17 cellular contexts compared by ENCODE assay signal in genomic region chr14:56331815-56332214, GRCh38.
A peak's percentile ranks its signal among the peaks of the same experiment; 100 is the strongest.
DNase-seq lines count a peak whose midpoint lies in the region; ATAC-seq and TF ChIP-seq lines count a peak whose summit lies in the region.
"Had no signal": no experiment of that assay in that cellular context is flagged by ENCODE, and none has a peak within 500 bp of the region (broad histone marks: within the 10 kb centered on the region; RNA-seq: fewer than 3 reads in every experiment).

No MANE protein-coding gene starts in this region.

- H3K9me3 Mint-ChIP-seq in activated naive CD4-positive, alpha-beta T cell treated with anti-CD3 and anti-CD28 coated beads, Interleukin-2, amount 10 ng/mL, durations not matched to agents 7 days and 5 days = no peaks in the 10 kb centered on the region
- H3K9me3 Mint-ChIP-seq: activated B cell treated with CpG ODN at 0.5 μM for 24 hours; natural killer cell treated with Interleukin-12 subunit alpha and Interleukin-12 subunit beta and Interleukin-15 and Interleukin-18, amount 100 ng/mL, for 72 hours had no signal

- no peaks in the 10 kb centered on the region for H4K20me1 ChIP-seq in IMR-90 (ENCODE audit: insufficient read depth, low read length)

- no TSS peak for BruUV-seq in IMR-90 (replicated peaks; lab: Mats Ljungman, UMichigan)

- H3K27ac Mint-ChIP-seq in activated naive CD4-positive, alpha-beta T cell treated with anti-CD3 and anti-CD28 coated beads, Interleukin-2, amount 10 ng/mL, durations not matched to agents 7 days and 5 days = no peak overlapping the region
- H3K27ac Mint-ChIP-seq: activated B cell treated with CpG ODN at 0.5 μM for 24 hours; activated CD8-positive, alpha-beta T cell treated with anti-CD3 and anti-CD28 coated beads, Interleukin-2, amount 10 ng/mL, durations not matched to agents 7 days and 5 days; natural killer cell treated with Interleukin-12 subunit alpha and Interleukin-12 subunit beta and Interleukin-15 and Interleukin-18, amount 100 ng/mL, for 72 hours had no signal

- H3K14ac ChIP-seq in IMR-90 (replicated peaks; ENCODE audit: low read depth, low read length) = peak overlapping the region; percentile 61

- WGBS in IMR-90 (ENCODE audit: extremely low coverage in 2 of 2, insufficient read length in 1 of 2), 2 experiments = 80% methylated on average over 2 of the region's 4 CpGs; no CpG with 5 or more reads in 1 of the 2 experiments

- DNase-seq in DMS 273 treated with DMSO at 0.1 percent for 48 hours (lab: John Stamatoyannopoulos, UW) = peak; percentile 39
- DNase-seq in IMR-90 = peak; percentile 39
- DNase-seq in NCI-H524 treated with DMSO at 0.1 percent for 48 hours (lab: John Stamatoyannopoulos, UW) = peak; percentile 15
- DNase-seq in myocyte (ENCODE audit: low read depth) = peak; percentile 20
- no peak for DNase-seq in HuH-7 (ENCODE audit: low spot score)
- DNase-seq in activated naive CD4-positive, alpha-beta T cell treated with anti-CD3 and anti-CD28 coated beads, Interleukin-2, amount 10 ng/mL, durations not matched to agents 7 days and 5 days = no peak
- DNase-seq: activated B cell treated with CpG ODN at 0.5 μM for 24 hours; activated CD8-positive, alpha-beta T cell treated with anti-CD3 and anti-CD28 coated beads, Interleukin-2, amount 10 ng/mL, durations not matched to agents 7 days and 5 days; activated T-cell treated with anti-CD3 and anti-CD28 coated beads, Interleukin-2, amount 50 U/mL, for 48 hours; brain microvascular endothelial cell; foreskin melanocyte; NCI-H187 had no signal

- no peak for TF ChIP-seq RAD21 in IMR-90 (IDR thresholded peaks at IDR 0.05; ENCODE audit: low read length)

- no peak for ATAC-seq in IMR-90 (ENCODE audit: low read depth)
- ATAC-seq in GM19395 (IDR thresholded peaks at IDR 0.05; ENCODE audit: unreplicated experiment) = no peak
- ATAC-seq: activated CD8-positive, alpha-beta T cell treated with anti-CD3 and anti-CD28 coated beads, Interleukin-2, amount 10 ng/mL, durations not matched to agents 7 days and 5 days; natural killer cell treated with Interleukin-12 subunit alpha and Interleukin-12 subunit beta and Interleukin-15 and Interleukin-18, amount 100 ng/mL, for 72 hours; Right ventricle myocardium inferior had no signal

- peak overlapping the region; percentile 77 for H2BK20ac ChIP-seq in IMR-90 (ENCODE audit: low read depth, low read length)

- H2AK9ac ChIP-seq in IMR-90 (replicated peaks; ENCODE audit: low read depth, low read length, poor library complexity) = no peak overlapping the region

- peak overlapping the region; percentile 2; the same call in 1 of the 2 replicates for H3K18ac ChIP-seq in IMR-90 (ENCODE audit: low read depth, low read length)

- H2BK120ac ChIP-seq in IMR-90 (ENCODE audit: low read depth, low read length) = peak overlapping the region; percentile 80

- no peaks in the 10 kb centered on the region for H3K36me3 ChIP-seq in IMR-90 (ENCODE audit: control insufficient read depth, insufficient read depth, low read length)
- H3K36me3 ChIP-seq: brain microvascular endothelial cell, suprapubic skin had no signal

- peak overlapping the region; percentile 95; the same call in 2 of the 3 replicates for H2BK15ac ChIP-seq in IMR-90 (ENCODE audit: low read depth, low read length)

- POLR2A ChIA-PET in IMR-90 (lab: Charles Lee; ENCODE audit: unreplicated experiment) = no interaction called here

- TF ChIP-seq POLR2A in IMR-90 (IDR thresholded peaks at IDR 0.05; ENCODE audit: low read depth, low read length) = no peak

- H3K23ac ChIP-seq in IMR-90 (ENCODE audit: low read depth, low read length) = no peak overlapping the region

- no peak overlapping the region for H3K4me3 ChIP-seq in IMR-90 (ENCODE audit: insufficient read depth, low read depth, low read length)
- H3K4me3 ChIP-seq: coronary artery, suprapubic skin had no signal

- CTCF ChIA-PET in IMR-90 (lab: Yijun Ruan, JAX) = interaction anchor here (0.9 kb wide), 1 partner anchor 8 kb away, joined by 3 read pairs; no protein-coding TSS in a partner anchor
- CTCF ChIA-PET in activated naive CD4-positive, alpha-beta T cell treated with anti-CD3 and anti-CD28 coated beads, Interleukin-2, amount 10 ng/mL, durations not matched to agents 7 days and 5 days (lab: Charles Lee) = no interaction called here

- H3K79me1 ChIP-seq in IMR-90 (ENCODE audit: low read depth in 1 of 2, low read length in 2 of 2) = no peaks in the 10 kb centered on the region

- H3K4me3 Mint-ChIP-seq in activated naive CD4-positive, alpha-beta T cell treated with anti-CD3 and anti-CD28 coated beads, Interleukin-2, amount 10 ng/mL, durations not matched to agents 7 days and 5 days = no peak overlapping the region
- H3K4me3 Mint-ChIP-seq: activated B cell treated with CpG ODN at 0.5 μM for 24 hours; activated CD8-positive, alpha-beta T cell treated with anti-CD3 and anti-CD28 coated beads, Interleukin-2, amount 10 ng/mL, durations not matched to agents 7 days and 5 days; natural killer cell treated with Interleukin-12 subunit alpha and Interleukin-12 subunit beta and Interleukin-15 and Interleukin-18, amount 100 ng/mL, for 72 hours had no signal

- H4K91ac ChIP-seq in IMR-90 (ENCODE audit: insufficient read depth, low read depth, low read length) = peak overlapping the region; percentile 74

- peaks cover 12% of the 10 kb centered on the region for H3K4me1 Mint-ChIP-seq in activated naive CD4-positive, alpha-beta T cell treated with anti-CD3 and anti-CD28 coated beads, Interleukin-2, amount 10 ng/mL, durations not matched to agents 7 days and 5 days
- H3K4me1 Mint-ChIP-seq: activated B cell treated with CpG ODN at 0.5 μM for 24 hours had no signal

- H3K4me1 ChIP-seq in IMR-90 (ENCODE audit: control insufficient read depth, insufficient read depth, low read length) = peaks cover 9% of the 10 kb centered on the region

- H2BK5ac ChIP-seq in IMR-90 (ENCODE audit: low read depth, low read length, poor library complexity, severe bottlenecking) = no peak overlapping the region

- no peaks in the 10 kb centered on the region for H3K27me3 Mint-ChIP-seq in activated naive CD4-positive, alpha-beta T cell treated with anti-CD3 and anti-CD28 coated beads, Interleukin-2, amount 10 ng/mL, durations not matched to agents 7 days and 5 days
- H3K27me3 Mint-ChIP-seq: activated B cell treated with CpG ODN at 0.5 μM for 24 hours; natural killer cell treated with Interleukin-12 subunit alpha and Interleukin-12 subunit beta and Interleukin-15 and Interleukin-18, amount 100 ng/mL, for 72 hours had no signal

- H3K4ac ChIP-seq in IMR-90 (ENCODE audit: low read depth, low read length) = peak overlapping the region; percentile 79

- intact Hi-C loops in IMR-90 (cut with micrococcal nuclease) = no loop called here

- no peaks in the 10 kb centered on the region for H3K9me3 ChIP-seq in IMR-90 (ENCODE audit: control insufficient read depth, insufficient read depth, low read length)
- H3K9me3 ChIP-seq: suprapubic skin had no signal

- dilution Hi-C loops in IMR-90 (cut with HindIII; ENCODE audit: low sequenced_read_pairs, unreplicated experiment) = no loop called here

- in situ Hi-C loops in IMR-90 (cut with MboI; ENCODE audit: low sequenced_read_pairs) = loop anchor here (25.0 kb wide), 1 partner anchor 895 kb away; the partner anchor contains the start of gene TBPL2

- peak overlapping the region; percentile 31 to 62; a peak in 2 of 4 replicates for H4K8ac ChIP-seq in IMR-90 (ENCODE audit: low read depth in 2 of 2, low read length in 2 of 2)

- H3K36me3 Mint-ChIP-seq in activated naive CD4-positive, alpha-beta T cell treated with anti-CD3 and anti-CD28 coated beads, Interleukin-2, amount 10 ng/mL, durations not matched to agents 7 days and 5 days = no peaks in the 10 kb centered on the region
- H3K36me3 Mint-ChIP-seq: natural killer cell treated with Interleukin-12 subunit alpha and Interleukin-12 subunit beta and Interleukin-15 and Interleukin-18, amount 100 ng/mL, for 72 hours had no signal

- no peaks in the 10 kb centered on the region for H3K27me3 ChIP-seq in IMR-90 (ENCODE audit: control insufficient read depth, insufficient read depth, low read length)
- H3K27me3 ChIP-seq: brain microvascular endothelial cell, suprapubic skin had no signal

- peak overlapping the region; percentile 58 for H2AFZ ChIP-seq in IMR-90 (replicated peaks; ENCODE audit: low read length, poor library complexity)

- H3K9me1 ChIP-seq in IMR-90 (ENCODE audit: insufficient read depth, low read length) = peaks cover 13% of the 10 kb centered on the region

- no peak overlapping the region for H3K4me2 ChIP-seq in IMR-90 (ENCODE audit: low read depth, low read length)

- peak overlapping the region; percentile 93 for H2AK5ac ChIP-seq in IMR-90 (ENCODE audit: low read depth, low read length)

- no peak overlapping the region for H3K56ac ChIP-seq in IMR-90 (ENCODE audit: extremely low read depth, insufficient read depth, low read length)

- no peak overlapping the region for H3K27ac ChIP-seq in IMR-90 (ENCODE audit: insufficient read depth, low read length)
- H3K27ac ChIP-seq: brain microvascular endothelial cell, coronary artery, suprapubic skin had no signal

- no peak for TF ChIP-seq CTCF in IMR-90 (conservative IDR thresholded peaks at IDR 0.05; ENCODE audit: low read depth, low read length)

- H4K5ac ChIP-seq in IMR-90 (ENCODE audit: low read depth, low read length) = no peak overlapping the region; the same call in 1 of the 2 replicates

- H3K9ac ChIP-seq in IMR-90 (ENCODE audit: low read depth, low read length) = no peak overlapping the region

TF ChIP-seq in IMR-90, 13 proteins besides CTCF, POLR2A, EP300 and RAD21:
- no peak for TF ChIP-seq USF2 (IDR thresholded peaks at IDR 0.05; ENCODE audit: low read depth, low read length)
- TF ChIP-seq MAZ (IDR thresholded peaks at IDR 0.05; ENCODE audit: borderline replicate concordance, low read depth, low read length) = no peak
- TF ChIP-seq FOS (IDR thresholded peaks at IDR 0.05; ENCODE audit: low read depth, low read length) = no peak

Comparison
In these comparisons a context has a peak if more than half of its experiments do, and no peak if none do; other contexts are left out.
1. DNase-seq: peak in DMS 273 treated with DMSO at 0.1 percent for 48 hours (single experiment), IMR-90 (single experiment), NCI-H524 treated with DMSO at 0.1 percent for 48 hours (single experiment) and myocyte (single experiment); none in HuH-7 (single experiment) and activated naive CD4-positive, alpha-beta T cell treated with anti-CD3 and anti-CD28 coated beads, Interleukin-2, amount 10 ng/mL, durations not matched to agents 7 days and 5 days (single experiment).